ENCODE assay signal across 9 cellular contexts in genomic region chr14:24132061-24132685, GRCh38. TPM values are rescaled to one million over a fixed set of nuclear protein-coding genes. Genes with fewer than 3 reads are reported as not detected.
DNase-seq lines count a peak whose midpoint lies in the region; ATAC-seq, FAIRE-seq and TF ChIP-seq lines count a peak whose summit lies in the region.
"Had no signal": no experiment of that assay in that cellular context is flagged by ENCODE, and none has a peak within 500 bp of the region (broad histone marks: within the 10 kb centered on the region; RNA-seq: fewer than 3 reads in every experiment).

No MANE protein-coding gene starts in this region.

- TF ChIP-seq POLR2A in GM12891 (IDR thresholded peaks at IDR 0.05; ENCODE audit: low read depth, low read length): no peak

- H3K36me3 ChIP-seq in RWPE2 (ENCODE audit: low read depth): peaks cover 2% of the 10 kb centered on the region; the same call in 1 of the 2 replicates
- H3K36me3 ChIP-seq in mammary epithelial cell (ENCODE audit: insufficient read depth, low read length): no peaks in the 10 kb centered on the region

- 17% methylated on average over 12 of the region's 24 CpGs for WGBS in mammary epithelial cell (ENCODE audit: low coverage, missing lambda C conversion rate)

- H3K27ac ChIP-seq in RWPE2 (ENCODE audit: poor library complexity, severe bottlenecking): no peak overlapping the region
- H3K27ac ChIP-seq in mammary epithelial cell (ENCODE audit: insufficient read depth, low read depth, low read length): no peak overlapping the region
- peak overlapping the region in 12 of 21 experiments; percentile 18 to 74 (median 37) for H3K27ac ChIP-seq in skin epidermis
- H3K27ac ChIP-seq: HL-60 had no signal

- DNase-seq in GM12891 (ENCODE audit: insufficient read length, low spot score) (no peak), RWPE2 (ENCODE audit: low spot score) (no peak), mammary epithelial cell (peak; percentile 75), SKM-1 (lab: John Stamatoyannopoulos, UW; ENCODE audit: unreplicated experiment) (no peak), LoVo (ENCODE audit: low spot score) (no peak), ecto neural progenitor cell (ENCODE audit: low spot score) (no peak)

- intact Hi-C loops in mammary epithelial cell (cut with micrococcal nuclease): no loop called here

- H4K20me1 ChIP-seq in mammary epithelial cell (ENCODE audit: insufficient read depth, low read length): no peaks in the 10 kb centered on the region

- in situ Hi-C loops in mammary epithelial cell (cut with MboI; ENCODE audit: low sequenced_read_pairs in 2 of 2): no loop called here

- H3K9ac ChIP-seq in mammary epithelial cell (ENCODE audit: insufficient read depth, low read length): no peak overlapping the region

- CTCF ChIA-PET in mammary epithelial cell (lab: Charles Lee; ENCODE audit: low non-redundant PET): no interaction called here

- no peaks in the 10 kb centered on the region for H3K27me3 ChIP-seq in RWPE2 (ENCODE audit: insufficient read depth, poor library complexity, severe bottlenecking)
- no peaks in the 10 kb centered on the region for H3K27me3 ChIP-seq in mammary epithelial cell (ENCODE audit: insufficient read depth, low read length)

- H3K4me1 ChIP-seq in RWPE2 (ENCODE audit: insufficient read depth, poor library complexity, severe bottlenecking) (peaks cover 5% of the 10 kb centered on the region), mammary epithelial cell (ENCODE audit: insufficient read depth, low read length) (peaks cover 28% of the 10 kb centered on the region)

- dilution Hi-C loops in mammary epithelial cell (cut with HindIII; ENCODE audit: low sequenced_read_pairs): no loop called here

- BruUV-seq in mammary epithelial cell (replicated peaks; lab: Mats Ljungman, UMichigan): no TSS peak

- H3K4me3 ChIP-seq in RWPE2 (ENCODE audit: severe bottlenecking) (no peak overlapping the region), mammary epithelial cell (replicated peaks in 1 of 3; ENCODE audit: insufficient read depth in 1 of 3, low read depth in 2 of 3, low read length in 3 of 3) (no peak overlapping the region), skin epidermis (no peak overlapping the region)

- H2AFZ ChIP-seq in mammary epithelial cell (ENCODE audit: low read depth, low read length): peak overlapping the region; percentile 78

- peaks cover 8% of the 10 kb centered on the region for H3K79me2 ChIP-seq in mammary epithelial cell (ENCODE audit: insufficient read depth, low read length)

- peak; percentile 76 for FAIRE-seq in GM12891 (lab: Jason Lieb, UNC)

- peak overlapping the region; percentile 38 for H3K4me2 ChIP-seq in mammary epithelial cell (ENCODE audit: insufficient read depth, low read depth, low read length)

- no peaks in the 10 kb centered on the region for H3K9me3 ChIP-seq in RWPE2 (ENCODE audit: severe bottlenecking)
- no peaks in the 10 kb centered on the region for H3K9me3 ChIP-seq in mammary epithelial cell (replicated peaks; ENCODE audit: insufficient read depth, low read length)

- ATAC-seq in RWPE2 (ENCODE audit: low read depth): peak; percentile 4; the same call in 1 of the 3 replicates
- no peak for ATAC-seq in GM18502 (IDR thresholded peaks at IDR 0.05; ENCODE audit: poor library complexity, unreplicated experiment)

- TF ChIP-seq CTCF in RWPE2 (IDR thresholded peaks at IDR 0.05; ENCODE audit: poor library complexity, severe bottlenecking) (no peak), mammary epithelial cell (conservative IDR thresholded peaks at IDR 0.05 in 1 of 2, IDR thresholded peaks at IDR 0.05 in 1 of 2; ENCODE audit: extremely low read depth in 1 of 2, insufficient read depth in 1 of 2, low read depth in 1 of 2, low read length in 2 of 2) (no peak)

TF ChIP-seq in GM12891, 5 proteins besides CTCF, POLR2A, EP300 and RAD21:
- TF ChIP-seq POLR2AphosphoS5 (IDR thresholded peaks at IDR 0.05; ENCODE audit: low read depth, low read length): no peak
- TF ChIP-seq SPI1 (IDR thresholded peaks at IDR 0.05; ENCODE audit: low read depth, low read length): no peak
- no peak for TF ChIP-seq POU2F2 (IDR thresholded peaks at IDR 0.05; ENCODE audit: low read depth, low read length)
- no peak for TF ChIP-seq TAF1 (IDR thresholded peaks at IDR 0.05; ENCODE audit: low read depth, low read length)
- TF ChIP-seq PAX5 (IDR thresholded peaks at IDR 0.05; ENCODE audit: insufficient read depth, low read length, severe bottlenecking): no peak

RNA-seq across cellular contexts. Expression of gene FITM1, which starts 1.7 kb away (rescaled TPM):
- polyA plus RNA-seq in GM12891 (2012; ENCODE audit: low read depth, missing spikeins): 0.40 TPM
- under 1 TPM in 1 of 2 donors, not detected in 1; 0.33 TPM for total RNA-seq in mammary epithelial cell
- 0.08 TPM for polyA plus RNA-seq in mammary epithelial cell
- not detected for polyA minus RNA-seq in mammary epithelial cell

RNA-seq across cellular contexts. Expression of gene PSME1, which starts 3.8 kb away (rescaled TPM):
- polyA plus RNA-seq in GM12891 (2012; ENCODE audit: low read depth, missing spikeins): 368 TPM
- total RNA-seq in mammary epithelial cell: 10 to 100 TPM; 35.8 to 85.1 TPM
- 83.9 TPM for polyA plus RNA-seq in mammary epithelial cell
- polyA minus RNA-seq in mammary epithelial cell: 82.8 TPM

RNA-seq across cellular contexts. Expression of gene EMC9, which starts 9.2 kb away (rescaled TPM):
- polyA plus RNA-seq in GM12891 (2012; ENCODE audit: low read depth, missing spikeins): 25.8 TPM
- total RNA-seq in mammary epithelial cell: 10 to 100 TPM in 1 of 2 donors, 1 to 10 TPM in 1; 9.0 to 20.5 TPM
- 19.6 TPM for polyA plus RNA-seq in mammary epithelial cell
- 1.8 TPM for polyA minus RNA-seq in mammary epithelial cell

RNA-seq across cellular contexts. Expression of gene PSME2, which starts 14.2 kb away (rescaled TPM):
- 620 TPM for polyA plus RNA-seq in GM12891 (2012; ENCODE audit: low read depth, missing spikeins)
- 10 to 100 TPM; 33.7 to 96.3 TPM for total RNA-seq in mammary epithelial cell
- polyA plus RNA-seq in mammary epithelial cell: 99.2 TPM
- 61.9 TPM for polyA minus RNA-seq in mammary epithelial cell

RNA-seq across cellular contexts. Expression of gene RNF31, which starts 15.1 kb away (rescaled TPM):
- 58.3 TPM for polyA plus RNA-seq in GM12891 (2012; ENCODE audit: low read depth, missing spikeins)
- total RNA-seq in mammary epithelial cell: 10 to 100 TPM; 35.3 to 52.1 TPM
- polyA plus RNA-seq in mammary epithelial cell: 14.4 TPM
- polyA minus RNA-seq in mammary epithelial cell: 189 TPM

Comparison
In these comparisons a context has a peak if more than half of its experiments do, and no peak if none do; other contexts are left out.
1. H3K27ac ChIP-seq: peak in skin epidermis (12 of 21); none in RWPE2 (single experiment) and mammary epithelial cell (single experiment).